In genomic region chr18:59249186-59249774, GRCh38 we compare ENCODE assay signal across 8 cellular contexts. TPM values are rescaled to one million over a fixed set of nuclear protein-coding genes. Genes with fewer than 3 reads are reported as not detected.
DNase-seq lines count a peak whose midpoint lies in the region; ATAC-seq and TF ChIP-seq lines count a peak whose summit lies in the region.

No MANE protein-coding gene starts in this region.

- ATAC-seq in omental fat pad (ENCODE audit: low FRiP score) (peak; percentile 84), T-helper 17 cell (no peak)

- H3K36me3 ChIP-seq in SU-DHL-6 (ENCODE audit: low read length) (no peaks in the 10 kb centered on the region), neuronal stem cell (replicated peaks in 1 of 2; ENCODE audit: control insufficient read depth in 2 of 2, insufficient read depth in 2 of 2, low read length in 2 of 2) (no peaks in the 10 kb centered on the region)

- peaks cover 13% of the 10 kb centered on the region for H3K4me1 Mint-ChIP-seq in T-helper 17 cell

- no peaks in the 10 kb centered on the region for H3K79me1 ChIP-seq in neuronal stem cell (ENCODE audit: low read depth, low read length)

- H3K9ac ChIP-seq in SU-DHL-6 (ENCODE audit: low read length) (no peak overlapping the region), neuronal stem cell (ENCODE audit: low read depth, low read length, poor library complexity) (no peak overlapping the region)

- H3K27ac ChIP-seq in SU-DHL-6 (ENCODE audit: low read depth, low read length) (no peak overlapping the region), neuronal stem cell (replicated peaks; ENCODE audit: low read length) (no peak overlapping the region)

- no CpG with 5 or more reads among the region's 5 CpGs for WGBS in neuronal stem cell (ENCODE audit: extremely low coverage in 2 of 2, insufficient read length in 2 of 2, insufficient replicate concordance in 1 of 2), 2 donors

- H3K9me2 ChIP-seq in SU-DHL-6 (replicated peaks; ENCODE audit: insufficient read depth, low read length), result no peaks in the 10 kb centered on the region

- peak; percentile 67 for TF ChIP-seq CTCF in GM13977 (IDR thresholded peaks at IDR 0.05; ENCODE audit: extremely low read depth, insufficient read depth, missing control alignments)
- peak; percentile 72 for TF ChIP-seq CTCF in SU-DHL-6 (IDR thresholded peaks at IDR 0.05; ENCODE audit: insufficient read depth, low read length, poor library complexity, severe bottlenecking)
- peak in 1 of 3 donors; percentile 35 for TF ChIP-seq CTCF in omental fat pad (IDR thresholded peaks at IDR 0.05)

- no peaks in the 10 kb centered on the region for H4K20me1 ChIP-seq in SU-DHL-6 (ENCODE audit: low read depth, low read length)

- H3K9me3 ChIP-seq in SU-DHL-6 (ENCODE audit: insufficient read depth, low read length) (no peaks in the 10 kb centered on the region), neuronal stem cell (replicated peaks in 1 of 2; ENCODE audit: control insufficient read depth in 2 of 2, insufficient read depth in 1 of 2, low read depth in 1 of 2, low read length in 2 of 2) (no peaks in the 10 kb centered on the region), T-helper 17 cell (ENCODE audit: control insufficient read depth, low read length, poor library complexity, severe bottlenecking) (no peaks in the 10 kb centered on the region)

- no peak overlapping the region for H2BK5ac ChIP-seq in neuronal stem cell (ENCODE audit: low read length)

- H3K14ac ChIP-seq in neuronal stem cell (ENCODE audit: low read length), result no peak overlapping the region

- no peak overlapping the region for H2AFZ ChIP-seq in SU-DHL-6 (ENCODE audit: low read depth, low read length, severe bottlenecking)
- H2AFZ ChIP-seq in neuronal stem cell (ENCODE audit: low read length), result no peak overlapping the region

- no peak overlapping the region for H3K4ac ChIP-seq in neuronal stem cell (ENCODE audit: low read length)

- in situ Hi-C loops in GM13977 (cut with MboI; ENCODE audit: low pct_unique_long_range_greater_than_20kb, low sequenced_read_pairs, unreplicated experiment), result no loop called here

- no peak overlapping the region for H3K4me3 Mint-ChIP-seq in T-helper 17 cell

- H3K23ac ChIP-seq in neuronal stem cell (ENCODE audit: low read depth, low read length, poor library complexity), result no peak overlapping the region

- H3K27me3 ChIP-seq in SU-DHL-6 (ENCODE audit: low read length) (no peaks in the 10 kb centered on the region), neuronal stem cell (ENCODE audit: control insufficient read depth in 3 of 3, insufficient read depth in 3 of 3, low read depth in 1 of 3, low read length in 3 of 3) (peaks cover 0 to 23% (median 0%) of the 10 kb centered on the region in 3 experiments)

- H3K4me1 ChIP-seq in neuronal stem cell (ENCODE audit: control insufficient read depth in 2 of 2, insufficient read depth in 1 of 2, low read depth in 1 of 2, low read length in 2 of 2), result no peaks in the 10 kb centered on the region

- H3K4me3 ChIP-seq in SU-DHL-6 (ENCODE audit: insufficient read depth, low read length, poor library complexity, severe bottlenecking), result no peak overlapping the region
- H3K4me3 ChIP-seq in neuronal stem cell (ENCODE audit: low read length in 2 of 2), result no peak overlapping the region

- H2AK5ac ChIP-seq in neuronal stem cell (ENCODE audit: low read depth, low read length), result no peak overlapping the region

- H3K4me2 ChIP-seq in SU-DHL-6 (ENCODE audit: low read depth, low read length, poor library complexity, severe bottlenecking) (no peak overlapping the region), neuronal stem cell (ENCODE audit: insufficient read depth, low read length, poor library complexity, severe bottlenecking) (no peak overlapping the region)

- no peak overlapping the region for H2BK12ac ChIP-seq in neuronal stem cell (ENCODE audit: low read length)

- H3K18ac ChIP-seq in neuronal stem cell (ENCODE audit: low read length), result no peak overlapping the region

- no peak overlapping the region for H4K91ac ChIP-seq in neuronal stem cell (ENCODE audit: low read depth, low read length, poor library complexity)

- H3K36me3 Mint-ChIP-seq in T-helper 17 cell (ENCODE audit: low read depth), result peaks cover 2% of the 10 kb centered on the region

- DNase-seq in AG20443 (ENCODE audit: low spot score), result peak; percentile 82
- DNase-seq in GM13977 (ENCODE audit: low spot score), result peak; percentile 69
- DNase-seq in NCI-H1105 treated with DMSO at 0.1 percent for 48 hours (lab: John Stamatoyannopoulos, UW), result peak; percentile 81
- DNase-seq in fibroblast of peridontal ligament (ENCODE audit: extremely low read depth), result peak; percentile 97
- DNase-seq in omental fat pad (ENCODE audit: low spot score), result no peak
- DNase-seq in neuronal stem cell (ENCODE audit: low spot score), result no peak
- no peak for DNase-seq in T-helper 17 cell

- no peak overlapping the region for H2BK120ac ChIP-seq in neuronal stem cell (ENCODE audit: low read depth, low read length)

- H3K27ac Mint-ChIP-seq in T-helper 17 cell, result no peak overlapping the region

- no peaks in the 10 kb centered on the region for H3K79me2 ChIP-seq in SU-DHL-6 (ENCODE audit: insufficient read depth, low read length)

- no peak overlapping the region for H2BK15ac ChIP-seq in neuronal stem cell (ENCODE audit: low read length)

- H3K27me3 Mint-ChIP-seq in T-helper 17 cell, result peaks cover 77% of the 10 kb centered on the region

- no peaks in the 10 kb centered on the region for H3F3A ChIP-seq in SU-DHL-6 (ENCODE audit: insufficient read depth)

- H4K8ac ChIP-seq in neuronal stem cell (ENCODE audit: low read depth, low read length), result no peak overlapping the region

RNA-seq across cellular contexts. Expression of gene RAX, which starts 24.0 kb away (rescaled TPM):
- total RNA-seq in omental fat pad (not detected), T-helper 17 cell (not detected)
- 96.1 TPM for polyA plus RNA-seq in neuronal stem cell (2013, experiment 1 of 2)
- 91.2 TPM for polyA plus RNA-seq in neuronal stem cell (2013, experiment 2 of 2)

RNA-seq across cellular contexts. Expression of gene GRP, which starts 29.3 kb away (rescaled TPM):
- total RNA-seq in omental fat pad (not detected), T-helper 17 cell (not detected)
- 0.46 TPM for polyA plus RNA-seq in neuronal stem cell (2013, experiment 1 of 2)
- polyA plus RNA-seq in neuronal stem cell (2013, experiment 2 of 2), result 0.36 TPM

Comparison
In these comparisons a context has a peak if more than half of its experiments do, and no peak if none do; other contexts are left out.
1. DNase-seq: peak in AG20443 (single experiment), GM13977 (single experiment), NCI-H1105 treated with DMSO at 0.1 percent for 48 hours (single experiment) and fibroblast of peridontal ligament (single experiment); none in omental fat pad (single experiment), neuronal stem cell (single experiment) and T-helper 17 cell (0 of 3).